In genomic region chr17:48719642-48720262, GRCh38 we compare ENCODE assay signal across 13 cellular contexts. TPM values are rescaled to one million over a fixed set of nuclear protein-coding genes. Genes with fewer than 3 reads are reported as not detected.
A peak's percentile ranks its signal among the peaks of the same experiment; 100 is the strongest.
DNase-seq lines count a peak whose midpoint lies in the region; ATAC-seq and TF ChIP-seq lines count a peak whose summit lies in the region.
"Had no signal": no experiment of that assay in that cellular context is flagged by ENCODE, and none has a peak within 500 bp of the region (broad histone marks: within the 10 kb centered on the region; RNA-seq: fewer than 3 reads in every experiment).

No MANE protein-coding gene starts in this region.

- peaks cover 14% of the 10 kb centered on the region for H3K4me1 Mint-ChIP-seq in neural progenitor cell

- CTCF ChIA-PET in GM10248 (lab: Yijun Ruan, JAX) = interaction anchor here (1.1 to 15.4 kb wide), 5 partner anchors 12 to 313 kb away, joined by 3 to 166 read pairs (median 6); no protein-coding TSS in a partner anchor

- peaks cover 21% of the 10 kb centered on the region for H3F3A ChIP-seq in neural progenitor cell (ENCODE audit: low read depth)

- H4K20me1 ChIP-seq in KMS-11 (ENCODE audit: insufficient read depth) (no peaks in the 10 kb centered on the region; the same call in 1 of the 2 replicates), neural progenitor cell (ENCODE audit: low read depth) (peaks cover 87% of the 10 kb centered on the region)

- H3K27me3 ChIP-seq in KMS-11 (ENCODE audit: insufficient read depth, low read depth) (no peaks in the 10 kb centered on the region; the same call in 1 of the 2 replicates), neural progenitor cell (peaks cover 100% of the 10 kb centered on the region)

- H3K27me3 Mint-ChIP-seq in neural progenitor cell (ENCODE audit: insufficient read depth, low read depth) = peaks cover 86% of the 10 kb centered on the region

- no peak overlapping the region for H3K4me3 ChIP-seq in KMS-11 (IDR thresholded peaks at IDR 0.05; ENCODE audit: insufficient read depth, low read depth, low read length)
- H3K4me3 ChIP-seq in fibroblast of villous mesenchyme (ENCODE audit: low read depth, low read length) = peak overlapping the region; percentile 56
- H3K4me3 ChIP-seq in neural progenitor cell = no peak overlapping the region

- H3K4me2 ChIP-seq in KMS-11 (peak overlapping the region; percentile 62; the same call in 1 of the 2 replicates), neural progenitor cell (no peak overlapping the region)

- no peak for ATAC-seq in HG03442 (IDR thresholded peaks at IDR 0.05; ENCODE audit: unreplicated experiment)

- no peaks in the 10 kb centered on the region for H3K9me3 Mint-ChIP-seq in neural progenitor cell

- TF ChIP-seq CTCF in GM10248 (IDR thresholded peaks at IDR 0.05; ENCODE audit: control extremely low read depth, extremely low read depth, low read depth, missing control alignments) = no peak
- no peak for TF ChIP-seq CTCF in KMS-11 (conservative IDR thresholded peaks at IDR 0.05; ENCODE audit: low read depth, low read length)
- no peak for TF ChIP-seq CTCF in fibroblast of villous mesenchyme (IDR thresholded peaks at IDR 0.05; ENCODE audit: insufficient read depth, low read depth, low read length)
- TF ChIP-seq CTCF in neural progenitor cell (IDR thresholded peaks at IDR 0.05) = no peak

- DNase-seq in GM10248 (ENCODE audit: extremely low spot score) = peak; percentile 35
- peak; percentile 65 for DNase-seq in fibroblast of villous mesenchyme (ENCODE audit: low read depth)
- peak; percentile 74 for DNase-seq in neural progenitor cell (ENCODE audit: low spot score)
- no peak for DNase-seq in T-helper 9 cell
- DNase-seq in NCI-H2029 (lab: John Stamatoyannopoulos, UW) = no peak
- DNase-seq: brain microvascular endothelial cell; NCI-H187; occipital lobe; stimulated activated CD4-positive, alpha-beta T cell treated with anti-CD3 and anti-CD28 coated beads, Interleukin-2, amount 100 ng/mL, for 24 hours; stimulated activated naive CD4-positive, alpha-beta T cell treated with Interleukin-2 at 50 U/mL for 16 hours had no signal

- H3K27ac ChIP-seq in KMS-11 (no peak overlapping the region), neural progenitor cell (no peak overlapping the region)
- H3K27ac ChIP-seq: brain microvascular endothelial cell had no signal

- H3K79me2 ChIP-seq in KMS-11 (ENCODE audit: insufficient read depth, low read depth) (no peaks in the 10 kb centered on the region), neural progenitor cell (ENCODE audit: low read depth) (no peaks in the 10 kb centered on the region)

- H2AFZ ChIP-seq in KMS-11 (ENCODE audit: low read depth) (peak overlapping the region; percentile 37; the same call in 1 of the 2 replicates), neural progenitor cell (replicated peaks) (no peak overlapping the region)

- POLR2A ChIA-PET in GM10248 (lab: Yijun Ruan, JAX) = no interaction called here

- no peaks in the 10 kb centered on the region for H3K9me3 ChIP-seq in neural progenitor cell (ENCODE audit: low read depth)
- H3K9me3 ChIP-seq: Caco-2 had no signal

- no peaks in the 10 kb centered on the region for H3K36me3 Mint-ChIP-seq in neural progenitor cell

- peak overlapping the region; percentile 71 for H3K4me3 Mint-ChIP-seq in neural progenitor cell

- H3K27ac Mint-ChIP-seq in neural progenitor cell = no peak overlapping the region

- no peaks in the 10 kb centered on the region for H3K36me3 ChIP-seq in KMS-11 (ENCODE audit: insufficient read depth)
- H3K36me3 ChIP-seq in neural progenitor cell = no peaks in the 10 kb centered on the region
- H3K36me3 ChIP-seq: brain microvascular endothelial cell had no signal

- H3K9ac ChIP-seq in KMS-11 = no peak overlapping the region
- no peak overlapping the region for H3K9ac ChIP-seq in neural progenitor cell

- H3K4me1 ChIP-seq in KMS-11 (ENCODE audit: low read depth, poor library complexity, severe bottlenecking) = peaks cover 26% of the 10 kb centered on the region
- no peaks in the 10 kb centered on the region for H3K4me1 ChIP-seq in neural progenitor cell

RNA-seq across cellular contexts. Expression of gene PRAC1, which starts 2.6 kb away (rescaled TPM):
- total RNA-seq in fibroblast of villous mesenchyme = not detected in 2 replicates
- not detected in 2 replicates for total RNA-seq in neural progenitor cell (ENCODE audit: low replicate concordance)
- total RNA-seq: Caco-2, occipital lobe had no signal

RNA-seq across cellular contexts. Expression of gene PRAC2, which starts 3.2 kb away (rescaled TPM):
- total RNA-seq in fibroblast of villous mesenchyme (not detected in 2 replicates), neural progenitor cell (ENCODE audit: low replicate concordance) (not detected in 2 replicates)
- total RNA-seq: Caco-2, occipital lobe had no signal

RNA-seq across cellular contexts. Expression of gene HOXB13, which starts 8.8 kb away (rescaled TPM):
- total RNA-seq in fibroblast of villous mesenchyme (under 0.01 and 0.32 TPM in 2 replicates), neural progenitor cell (ENCODE audit: low replicate concordance) (not detected in 2 replicates)

Comparison
In these comparisons a context has a peak if more than half of its experiments do, and no peak if none do; other contexts are left out.
1. DNase-seq: peak in GM10248 (single experiment), fibroblast of villous mesenchyme (single experiment) and neural progenitor cell (single experiment); none in T-helper 9 cell (single experiment) and NCI-H2029 (single experiment).